18 cellular contexts compared by ENCODE assay signal in the genomic region with DNA sequence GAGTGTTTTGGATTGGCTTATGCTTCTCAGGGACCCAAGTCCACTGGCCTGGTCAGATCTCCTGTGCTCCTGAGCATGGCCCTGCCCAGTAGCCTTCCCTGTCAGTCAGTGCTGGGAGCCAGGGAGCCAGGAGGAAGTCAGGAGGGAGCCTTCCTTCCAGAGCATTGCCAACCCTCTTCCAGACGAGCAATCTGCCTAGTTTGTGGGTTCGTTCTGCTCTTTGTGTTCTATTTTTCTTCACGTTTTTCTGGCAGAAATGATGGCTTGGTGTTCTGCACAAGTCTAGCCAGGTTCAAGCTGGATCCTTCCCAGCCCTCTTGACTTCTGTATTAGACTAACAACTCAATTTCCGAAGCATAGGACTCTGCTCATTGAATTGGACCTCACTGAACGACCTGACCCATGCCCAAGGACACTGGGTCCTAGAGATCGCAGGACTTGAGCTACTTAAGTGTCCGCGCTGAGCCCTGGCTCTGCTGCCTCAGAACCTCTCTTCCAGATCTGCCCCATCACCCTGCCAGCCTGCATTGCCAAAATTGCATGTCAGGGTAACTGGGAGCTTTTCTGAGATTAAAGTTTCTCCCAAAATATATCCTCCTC.
"Had no signal": no experiment of that assay in that cellular context is flagged by ENCODE, and none has a peak within 500 bp of the region (broad histone marks: within the 10 kb centered on the region; RNA-seq: fewer than 3 reads in every experiment).

No MANE protein-coding gene starts in this region.

- H3K4me3 ChIP-seq: body of pancreas, lower lobe of right lung had no signal

- H3K27ac Mint-ChIP-seq: activated CD4-positive, alpha-beta T cell treated with anti-CD3 and anti-CD28 coated beads for 36 hours; activated CD8-positive, alpha-beta T cell treated with anti-CD3 and anti-CD28 coated beads, Interleukin-2, amount 10 ng/mL, durations not matched to agents 7 days and 5 days; activated naive CD8-positive, alpha-beta T cell; stimulated activated naive B cell treated with anti-CD40 and anti-IgM and Interleukin-4, amounts not matched to agents 10 μg/mL and 1 μg/mL and 100 μg/mL, for 72 hours; T-helper 1 cell treated with Interleukin-12 subunit alpha and Interleukin-12 subunit beta and Interleukin-4 antibody, amounts not matched to agents 30 μg/mL and 1 μg/mL, for 36 hours; type B pancreatic cell had no signal

- H3K36me3 Mint-ChIP-seq: activated naive CD8-positive, alpha-beta T cell; stimulated activated naive B cell treated with anti-CD40 and anti-IgM and Interleukin-4, amounts not matched to agents 10 μg/mL and 1 μg/mL and 100 μg/mL, for 72 hours; type B pancreatic cell had no signal

- ATAC-seq: activated CD4-positive, alpha-beta T cell treated with anti-CD3 and anti-CD28 coated beads for 36 hours; activated CD8-positive, alpha-beta T cell treated with anti-CD3 and anti-CD28 coated beads, Interleukin-2, amount 10 ng/mL, durations not matched to agents 7 days and 5 days; activated T-cell treated with anti-CD3 and anti-CD28 coated beads, Interleukin-2, amount 50 U/mL, for 72 hours; body of pancreas; lower lobe of right lung; stimulated activated naive B cell treated with anti-CD40 and anti-IgM and Interleukin-4, amounts not matched to agents 10 μg/mL and 1 μg/mL and 100 μg/mL, for 72 hours had no signal

- H3K27me3 ChIP-seq: body of pancreas had no signal

- H3K9me3 Mint-ChIP-seq: activated T-cell treated with anti-CD3 and anti-CD28 coated beads, Interleukin-2, amount 50 U/mL, for 72 hours; stimulated activated naive B cell treated with anti-CD40 and anti-IgM and Interleukin-4, amounts not matched to agents 10 μg/mL and 1 μg/mL and 100 μg/mL, for 72 hours; T-helper 1 cell treated with Interleukin-12 subunit alpha and Interleukin-12 subunit beta and Interleukin-4 antibody, amounts not matched to agents 30 μg/mL and 1 μg/mL, for 36 hours; type B pancreatic cell had no signal

- H3K27me3 Mint-ChIP-seq: stimulated activated naive B cell treated with anti-CD40 and anti-IgM and Interleukin-4, amounts not matched to agents 10 μg/mL and 1 μg/mL and 100 μg/mL, for 72 hours had no signal

- H3K27ac ChIP-seq: body of pancreas, lower lobe of right lung had no signal

- H3K4me3 Mint-ChIP-seq: activated CD4-positive, alpha-beta T cell treated with anti-CD3 and anti-CD28 coated beads for 36 hours; activated CD8-positive, alpha-beta T cell treated with anti-CD3 and anti-CD28 coated beads, Interleukin-2, amount 10 ng/mL, durations not matched to agents 7 days and 5 days; activated naive CD8-positive, alpha-beta T cell; activated T-cell treated with anti-CD3 and anti-CD28 coated beads, Interleukin-2, amount 50 U/mL, for 72 hours; stimulated activated naive B cell treated with anti-CD40 and anti-IgM and Interleukin-4, amounts not matched to agents 10 μg/mL and 1 μg/mL and 100 μg/mL, for 72 hours; T-helper 1 cell treated with Interleukin-12 subunit alpha and Interleukin-12 subunit beta and Interleukin-4 antibody, amounts not matched to agents 30 μg/mL and 1 μg/mL, for 36 hours; type B pancreatic cell had no signal

- H3K36me3 ChIP-seq: lower lobe of right lung had no signal

- DNase-seq: activated CD4-positive, alpha-beta T cell treated with anti-CD3 and anti-CD28 coated beads for 36 hours; activated CD8-positive, alpha-beta memory T cell treated with anti-CD3 and anti-CD28 coated beads, Interleukin-2, amount 50 U/mL, for 48 hours; activated CD8-positive, alpha-beta T cell treated with anti-CD3 and anti-CD28 coated beads, Interleukin-2, amount 10 ng/mL, durations not matched to agents 7 days and 5 days; activated gamma-delta T cell; activated T-cell treated with anti-CD3 and anti-CD28 coated beads, Interleukin-2, amount 50 U/mL, for 72 hours; amniotic stem cell; body of pancreas; cortex of kidney; effector CD8-positive, alpha-beta T cell; foreskin melanocyte; head of caudate nucleus; lower lobe of right lung; midbrain; stimulated activated CD4-positive, alpha-beta T cell treated with anti-CD3 and anti-CD28 coated beads, Interleukin-4, amount 100 ng/mL, for 1 hour; stimulated activated naive B cell treated with anti-CD40 and anti-IgM and Interleukin-4, amounts not matched to agents 10 μg/mL and 1 μg/mL and 100 μg/mL, for 72 hours had no signal

- H3K9me3 ChIP-seq: body of pancreas, lower lobe of right lung had no signal
